In the genomic region with DNA sequence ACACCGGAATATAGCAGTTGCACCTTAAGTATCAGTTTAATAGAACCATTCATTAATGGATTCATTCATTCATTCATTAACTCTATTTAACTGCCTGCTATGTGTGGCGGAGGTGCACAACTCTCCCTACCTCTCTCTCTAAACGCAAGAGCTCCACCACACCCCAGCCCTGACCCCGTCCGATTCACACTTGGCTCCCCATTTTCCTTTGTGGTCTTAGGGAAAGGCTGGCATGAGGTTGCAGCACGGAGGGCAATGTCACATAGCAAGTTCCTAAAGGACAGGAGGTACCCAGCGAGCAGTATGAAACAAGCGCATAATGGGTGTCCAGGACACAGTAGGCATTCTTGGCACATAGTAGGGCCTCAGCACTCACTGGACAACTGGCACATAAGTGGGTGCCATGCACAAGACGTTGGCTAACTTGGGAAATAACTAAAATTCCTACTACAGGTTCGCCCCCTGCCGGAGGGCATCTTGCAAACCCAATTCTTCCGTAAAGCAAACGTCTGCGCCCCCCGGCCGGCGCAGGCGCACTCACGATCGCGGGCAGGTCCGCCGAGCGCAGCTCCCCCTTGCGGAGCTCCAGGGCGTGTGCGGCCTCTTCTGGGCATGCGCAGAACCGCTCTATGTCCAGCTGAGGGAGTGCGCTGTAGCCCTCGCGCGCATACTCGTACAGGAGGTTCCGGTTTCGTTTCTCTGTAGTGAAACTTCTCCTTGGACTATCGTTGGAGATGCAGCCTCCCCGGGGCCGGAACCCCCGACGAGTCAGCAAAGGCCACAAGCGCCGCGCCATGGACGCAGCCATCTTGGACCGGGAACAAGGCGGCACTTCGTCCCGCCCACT, we compare ENCODE assay signal across 1 cellular context.
TF ChIP-seq lines count a peak whose summit lies in the region.

TSS of gene SARS2 (minus strand) at position 835 of the 847 bp plus-strand sequence. CDS start at position 808, 27 bp downstream.

TF ChIP-seq in K562, 482 proteins besides CTCF, POLR2A, EP300 and RAD21 (continued from another document and continues in another):
- TF ChIP-seq STAT5B (CRISPR knock-in tag; IDR thresholded peaks at IDR 0.05) = no peak
- TF ChIP-seq SMAD4 (CRISPR knock-in tag; conservative IDR thresholded peaks at IDR 0.05) = peak; percentile 74; the same call in 1 of the 2 replicates
- TF ChIP-seq RBM14 (IDR thresholded peaks at IDR 0.05; ENCODE audit: borderline replicate concordance, insufficient read depth, low read depth, low read length) = no peak
- TF ChIP-seq GABPB2 (CRISPR knock-in tag; conservative IDR thresholded peaks at IDR 0.05) = no peak
- TF ChIP-seq, protein P1, sequence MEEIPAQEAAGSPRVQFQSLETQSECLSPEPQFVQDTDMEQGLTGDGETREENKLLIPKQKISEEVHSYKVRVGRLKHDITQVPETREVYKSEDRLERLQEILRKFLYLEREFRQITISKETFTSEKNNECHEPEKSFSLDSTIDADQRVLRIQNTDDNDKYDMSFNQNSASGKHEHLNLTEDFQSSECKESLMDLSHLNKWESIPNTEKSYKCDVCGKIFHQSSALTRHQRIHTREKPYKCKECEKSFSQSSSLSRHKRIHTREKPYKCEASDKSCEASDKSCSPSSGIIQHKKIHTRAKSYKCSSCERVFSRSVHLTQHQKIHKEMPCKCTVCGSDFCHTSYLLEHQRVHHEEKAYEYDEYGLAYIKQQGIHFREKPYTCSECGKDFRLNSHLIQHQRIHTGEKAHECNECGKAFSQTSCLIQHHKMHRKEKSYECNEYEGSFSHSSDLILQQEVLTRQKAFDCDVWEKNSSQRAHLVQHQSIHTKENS (CRISPR knock-in tag; IDR thresholded peaks at IDR 0.05) = no peak
- TF ChIP-seq PTRF (tag; IDR thresholded peaks at IDR 0.05) = no peak
- no peak for TF ChIP-seq ZNF717 (CRISPR knock-in tag; IDR thresholded peaks at IDR 0.05)
- TF ChIP-seq, protein P2, sequence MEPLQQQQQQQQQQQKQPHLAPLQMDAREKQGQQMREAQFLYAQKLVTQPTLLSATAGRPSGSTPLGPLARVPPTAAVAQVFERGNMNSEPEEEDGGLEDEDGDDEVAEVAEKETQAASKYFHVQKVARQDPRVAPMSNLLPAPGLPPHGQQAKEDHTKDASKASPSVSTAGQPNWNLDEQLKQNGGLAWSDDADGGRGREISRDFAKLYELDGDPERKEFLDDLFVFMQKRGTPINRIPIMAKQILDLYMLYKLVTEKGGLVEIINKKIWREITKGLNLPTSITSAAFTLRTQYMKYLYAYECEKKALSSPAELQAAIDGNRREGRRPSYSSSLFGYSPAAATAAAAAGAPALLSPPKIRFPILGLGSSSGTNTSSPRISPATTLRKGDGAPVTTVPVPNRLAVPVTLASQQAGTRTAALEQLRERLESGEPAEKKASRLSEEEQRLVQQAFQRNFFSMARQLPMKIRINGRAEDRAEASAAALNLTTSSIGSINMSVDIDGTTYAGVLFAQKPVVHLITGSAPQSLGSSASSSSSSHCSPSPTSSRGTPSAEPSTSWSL (CRISPR knock-in tag; IDR thresholded peaks at IDR 0.05; ENCODE audit: borderline replicate concordance) = no peak
- TF ChIP-seq NR3C1 (CRISPR knock-in tag; IDR thresholded peaks at IDR 0.05) = no peak
- 0 out of 2 replicates have a peak, but pooled peaks have one; percentile 16 for TF ChIP-seq ZNF644 (tag; IDR thresholded peaks at IDR 0.05; ENCODE audit: low read depth)
- TF ChIP-seq SRSF3 (IDR thresholded peaks at IDR 0.05; ENCODE audit: insufficient read depth, low read length) = no peak
- TF ChIP-seq, protein P3, sequence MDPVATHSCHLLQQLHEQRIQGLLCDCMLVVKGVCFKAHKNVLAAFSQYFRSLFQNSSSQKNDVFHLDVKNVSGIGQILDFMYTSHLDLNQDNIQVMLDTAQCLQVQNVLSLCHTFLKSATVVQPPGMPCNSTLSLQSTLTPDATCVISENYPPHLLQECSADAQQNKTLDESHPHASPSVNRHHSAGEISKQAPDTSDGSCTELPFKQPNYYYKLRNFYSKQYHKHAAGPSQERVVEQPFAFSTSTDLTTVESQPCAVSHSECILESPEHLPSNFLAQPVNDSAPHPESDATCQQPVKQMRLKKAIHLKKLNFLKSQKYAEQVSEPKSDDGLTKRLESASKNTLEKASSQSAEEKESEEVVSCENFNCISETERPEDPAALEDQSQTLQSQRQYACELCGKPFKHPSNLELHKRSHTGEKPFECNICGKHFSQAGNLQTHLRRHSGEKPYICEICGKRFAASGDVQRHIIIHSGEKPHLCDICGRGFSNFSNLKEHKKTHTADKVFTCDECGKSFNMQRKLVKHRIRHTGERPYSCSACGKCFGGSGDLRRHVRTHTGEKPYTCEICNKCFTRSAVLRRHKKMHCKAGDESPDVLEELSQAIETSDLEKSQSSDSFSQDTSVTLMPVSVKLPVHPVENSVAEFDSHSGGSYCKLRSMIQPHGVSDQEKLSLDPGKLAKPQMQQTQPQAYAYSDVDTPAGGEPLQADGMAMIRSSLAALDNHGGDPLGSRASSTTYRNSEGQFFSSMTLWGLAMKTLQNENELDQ (CRISPR knock-in tag; IDR thresholded peaks at IDR 0.05; ENCODE audit: borderline replicate concordance) = no peak
- TF ChIP-seq ZNF354B (CRISPR knock-in tag; IDR thresholded peaks at IDR 0.05) = 0 out of 2 replicates have a peak, but pooled peaks have one; percentile 42
- TF ChIP-seq ZNF347 (CRISPR knock-in tag; IDR thresholded peaks at IDR 0.05; ENCODE audit: low read depth) = no peak
- peak; percentile 90 for TF ChIP-seq TAF7 (tag; IDR thresholded peaks at IDR 0.05)
- no peak for TF ChIP-seq ZBTB26 (CRISPR knock-in tag; IDR thresholded peaks at IDR 0.05)
- no peak for TF ChIP-seq CHD7 (IDR thresholded peaks at IDR 0.05; ENCODE audit: low read depth, low read length)
- peak; percentile 89; the same call in 1 of the 2 replicates for TF ChIP-seq MTA3 (IDR thresholded peaks at IDR 0.05; ENCODE audit: borderline replicate concordance)
- TF ChIP-seq RREB1 (CRISPR knock-in tag; IDR thresholded peaks at IDR 0.05) = no peak; the same call in 1 of the 2 replicates
- no peak for TF ChIP-seq ZBED1 (IDR thresholded peaks at IDR 0.05)
- TF ChIP-seq HDAC6 (IDR thresholded peaks at IDR 0.05; ENCODE audit: low read depth, low read length) = no peak
